In genomic region chr1:1236176-1236763, GRCh38 we compare ENCODE assay signal across 24 cellular contexts. TPM values are rescaled to one million over a fixed set of nuclear protein-coding genes. Genes with fewer than 3 reads are reported as not detected.
"Had no signal": no experiment of that assay in that cellular context is flagged by ENCODE, and none has a peak within 500 bp of the region (broad histone marks: within the 10 kb centered on the region; RNA-seq: fewer than 3 reads in every experiment).

No MANE protein-coding gene starts in this region.

- H3K4me3 Mint-ChIP-seq: activated CD4-positive, alpha-beta memory T cell treated with anti-CD3 and anti-CD28 coated beads, Interleukin-2, amount 10 ng/mL, durations not matched to agents 7 days and 5 days; activated naive CD4-positive, alpha-beta T cell treated with anti-CD3 and anti-CD28 coated beads, Interleukin-2, amount 50 U/mL, for 24 hours; activated T-cell treated with anti-CD3 and anti-CD28 coated beads, Interleukin-2, amount 50 U/mL, for 4 hours; natural killer cell treated with Interleukin-12 subunit alpha and Interleukin-12 subunit beta and Interleukin-15 and Interleukin-18, amount 100 ng/mL, for 72 hours had no signal

- H3K27me3 Mint-ChIP-seq: activated CD4-positive, alpha-beta memory T cell treated with anti-CD3 and anti-CD28 coated beads, Interleukin-2, amount 10 ng/mL, durations not matched to agents 7 days and 5 days; activated naive CD4-positive, alpha-beta T cell treated with anti-CD3 and anti-CD28 coated beads, Interleukin-2, amount 50 U/mL, for 24 hours; natural killer cell treated with Interleukin-12 subunit alpha and Interleukin-12 subunit beta and Interleukin-15 and Interleukin-18, amount 100 ng/mL, for 72 hours; progenitor cell of endocrine pancreas had no signal

- H3K9me3 Mint-ChIP-seq: activated naive CD4-positive, alpha-beta T cell treated with anti-CD3 and anti-CD28 coated beads, Interleukin-2, amount 50 U/mL, for 24 hours; activated T-cell treated with anti-CD3 and anti-CD28 coated beads, Interleukin-2, amount 50 U/mL, for 4 hours; immature natural killer cell; natural killer cell treated with Interleukin-12 subunit alpha and Interleukin-12 subunit beta and Interleukin-15 and Interleukin-18, amount 100 ng/mL, for 72 hours had no signal

- DNase-seq: activated CD4-positive, alpha-beta memory T cell treated with anti-CD3 and anti-CD28 coated beads, Interleukin-2, amount 10 ng/mL, durations not matched to agents 7 days and 5 days; activated CD4-positive, alpha-beta T cell treated with anti-CD3 and anti-CD28 coated beads for 4 hours; activated effector memory CD4-positive, alpha-beta T cell treated with anti-CD3 and anti-CD28 coated beads, Interleukin-2, amount 50 U/mL, for 16 hours; activated T-cell treated with anti-CD3 and anti-CD28 coated beads, Interleukin-2, amount 50 U/mL, for 4 hours; adrenal gland; foreskin melanocyte; head of caudate nucleus; immature natural killer cell; mesendoderm; occipital lobe; stimulated activated CD4-positive, alpha-beta T cell treated with anti-CD3 and anti-CD28 coated beads, Interleukin-15, amount 100 ng/mL, for 24 hours; stimulated activated CD4-positive, alpha-beta T cell treated with anti-CD3 and anti-CD28 coated beads, Interleukin-4, amount 100 ng/mL, for 1 hour; stimulated activated naive CD4-positive, alpha-beta T cell treated with Interleukin-2 at 50 U/mL for 16 hours; substantia nigra; uterus had no signal

- H3K27ac Mint-ChIP-seq: activated CD4-positive, alpha-beta memory T cell treated with anti-CD3 and anti-CD28 coated beads, Interleukin-2, amount 10 ng/mL, durations not matched to agents 7 days and 5 days; activated naive CD4-positive, alpha-beta T cell treated with anti-CD3 and anti-CD28 coated beads, Interleukin-2, amount 50 U/mL, for 24 hours; natural killer cell treated with Interleukin-12 subunit alpha and Interleukin-12 subunit beta and Interleukin-15 and Interleukin-18, amount 100 ng/mL, for 72 hours had no signal

- H3K9me3 ChIP-seq: adrenal gland, right atrium auricular region, tibial nerve, uterus had no signal

- H3K36me3 ChIP-seq: adrenal gland, right atrium auricular region, uterus had no signal

- H3K4me3 ChIP-seq: adrenal gland, right atrium auricular region, skin epidermis, tibial nerve, uterus had no signal

- ATAC-seq: activated T-cell treated with anti-CD3 and anti-CD28 coated beads, Interleukin-2, amount 50 U/mL, for 4 hours; natural killer cell treated with Interleukin-12 subunit alpha and Interleukin-12 subunit beta and Interleukin-15 and Interleukin-18, amount 100 ng/mL, for 72 hours had no signal

- H3K27ac ChIP-seq: adrenal gland, epithelial cell of prostate, right atrium auricular region, tibial nerve, uterus had no signal

RNA-seq across cellular contexts. Expression of gene C1QTNF12, which starts 10.3 kb away (rescaled TPM):
- total RNA-seq: liver, occipital lobe, right atrium auricular region had no signal
- polyA plus RNA-seq: immature natural killer cell had no signal

RNA-seq across cellular contexts. Expression of gene TNFRSF4, which starts 22.3 kb away (rescaled TPM):
- total RNA-seq: occipital lobe had no signal

RNA-seq across cellular contexts. Expression of gene TNFRSF18, which starts 29.9 kb away (rescaled TPM):
- total RNA-seq: occipital lobe had no signal
- polyA plus RNA-seq: fibroblast of lung had no signal
